ENCODE assay signal across 19 cellular contexts in the genomic region with DNA sequence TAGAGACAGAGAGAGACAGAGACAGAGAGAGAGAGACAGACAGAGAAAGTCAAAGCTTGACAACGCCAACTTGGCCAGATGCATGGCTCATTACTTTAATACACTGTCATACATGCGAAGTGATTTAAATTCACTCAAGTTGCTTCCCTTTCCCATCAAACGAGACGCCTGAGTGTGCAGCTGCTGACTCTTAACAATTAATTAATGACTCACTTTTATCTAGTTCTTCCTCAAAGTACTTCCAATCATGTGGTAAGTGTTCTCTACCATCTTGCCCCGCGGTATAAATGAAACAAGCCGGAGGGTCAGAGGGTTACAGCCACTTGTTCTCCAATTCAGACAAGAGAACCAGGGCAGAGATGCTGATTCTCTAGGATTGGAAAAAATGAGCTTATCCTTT.
A peak's percentile ranks its signal among the peaks of the same experiment; 100 is the strongest.
DNase-seq lines count a peak whose midpoint lies in the region; ATAC-seq and TF ChIP-seq lines count a peak whose summit lies in the region.
"Had no signal": no experiment of that assay in that cellular context is flagged by ENCODE, and none has a peak within 500 bp of the region (broad histone marks: within the 10 kb centered on the region; RNA-seq: fewer than 3 reads in every experiment).

No MANE protein-coding gene starts in this region.

- H3K27me3 ChIP-seq in RWPE2 (ENCODE audit: insufficient read depth, poor library complexity, severe bottlenecking), result no peaks in the 10 kb centered on the region
- H3K27me3 ChIP-seq: gastroesophageal sphincter, testis had no signal

- TF ChIP-seq CTCF in RWPE2 (IDR thresholded peaks at IDR 0.05; ENCODE audit: poor library complexity, severe bottlenecking), result no peak

- H3K27ac ChIP-seq in RWPE2 (ENCODE audit: poor library complexity, severe bottlenecking), result peak overlapping the region; percentile 49
- H3K27ac ChIP-seq: gastroesophageal sphincter, testis had no signal

- intact Hi-C loops in sciatic nerve (cut with DNase I), result no loop called here

- no peak for DNase-seq in stimulated activated naive CD8-positive, alpha-beta T cell treated with anti-CD3 and anti-CD28 coated beads, Interleukin-15, amount 100 ng/mL, for 72 hours
- no peak for DNase-seq in RWPE2 (ENCODE audit: low spot score)
- peak; percentile 38 for DNase-seq in kidney glomerular epithelial cell (lab: John Stamatoyannopoulos, UW)
- DNase-seq in sciatic nerve (ENCODE audit: low spot score), result no peak
- DNase-seq in NCI-H1694 treated with DMSO at 0.1 percent for 48 hours (lab: John Stamatoyannopoulos, UW), result no peak
- DNase-seq in NCI-H2029 treated with DMSO at 0.1 percent for 48 hours (lab: John Stamatoyannopoulos, UW), result no peak
- DNase-seq: activated CD4-positive, alpha-beta memory T cell treated with anti-CD3 and anti-CD28 coated beads, Interleukin-2, amount 10 ng/mL, durations not matched to agents 7 days and 5 days; GOT3; MM.1S; NCI-H2081; NCI-H526 treated with DMSO at 0.1 percent for 48 hours; PC-3; SK-N-SH; stimulated activated CD4-positive, alpha-beta T cell treated with anti-CD3 and anti-CD28 coated beads, Interleukin-4, amount 100 ng/mL, for 1 hour; testis had no signal

- H3K36me3 Mint-ChIP-seq in stimulated activated naive CD8-positive, alpha-beta T cell treated with anti-CD3 and anti-CD28 coated beads, Interleukin-15, Interleukin-2, amounts not matched to agents 100 ng/mL and 50 ng/mL, for 24 hours (ENCODE audit: low read depth), result peaks cover 56% of the 10 kb centered on the region

- ATAC-seq in stimulated activated naive CD8-positive, alpha-beta T cell treated with anti-CD3 and anti-CD28 coated beads, Interleukin-15, amount 100 ng/mL, for 72 hours, result no peak
- ATAC-seq in RWPE2 (ENCODE audit: low read depth) (no peak), sciatic nerve (no peak), GM19463 (IDR thresholded peaks at IDR 0.05; ENCODE audit: unreplicated experiment) (no peak)
- ATAC-seq: gastroesophageal sphincter, PC-3 had no signal

- no peaks in the 10 kb centered on the region for H3K27me3 Mint-ChIP-seq in stimulated activated naive CD8-positive, alpha-beta T cell treated with anti-CD3 and anti-CD28 coated beads, Interleukin-15, Interleukin-2, amounts not matched to agents 100 ng/mL and 50 ng/mL, for 24 hours
- H3K27me3 Mint-ChIP-seq in stimulated activated naive CD8-positive, alpha-beta T cell treated with anti-CD3 and anti-CD28 coated beads, Interleukin-15, amount 100 ng/mL, for 72 hours, result no peaks in the 10 kb centered on the region
- H3K27me3 Mint-ChIP-seq: activated CD4-positive, alpha-beta memory T cell treated with anti-CD3 and anti-CD28 coated beads, Interleukin-2, amount 10 ng/mL, durations not matched to agents 7 days and 5 days had no signal

- no peaks in the 10 kb centered on the region for H3K36me3 ChIP-seq in RWPE2 (ENCODE audit: low read depth)
- H3K36me3 ChIP-seq: gastroesophageal sphincter had no signal

- no peak overlapping the region for H3K4me3 Mint-ChIP-seq in stimulated activated naive CD8-positive, alpha-beta T cell treated with anti-CD3 and anti-CD28 coated beads, Interleukin-15, Interleukin-2, amounts not matched to agents 100 ng/mL and 50 ng/mL, for 24 hours
- H3K4me3 Mint-ChIP-seq in stimulated activated naive CD8-positive, alpha-beta T cell treated with anti-CD3 and anti-CD28 coated beads, Interleukin-15, amount 100 ng/mL, for 72 hours, result peak overlapping the region in 1 of 2 donors; percentile 36
- H3K4me3 Mint-ChIP-seq: activated CD4-positive, alpha-beta memory T cell treated with anti-CD3 and anti-CD28 coated beads, Interleukin-2, amount 10 ng/mL, durations not matched to agents 7 days and 5 days had no signal

- H3K9me3 Mint-ChIP-seq in stimulated activated naive CD8-positive, alpha-beta T cell treated with anti-CD3 and anti-CD28 coated beads, Interleukin-15, Interleukin-2, amounts not matched to agents 100 ng/mL and 50 ng/mL, for 24 hours, result peaks cover 6% of the 10 kb centered on the region
- H3K9me3 Mint-ChIP-seq in stimulated activated naive CD8-positive, alpha-beta T cell treated with anti-CD3 and anti-CD28 coated beads, Interleukin-15, amount 100 ng/mL, for 72 hours, result peaks cover 14 to 15% of the 10 kb centered on the region in 2 donors

- H3K27ac Mint-ChIP-seq in stimulated activated naive CD8-positive, alpha-beta T cell treated with anti-CD3 and anti-CD28 coated beads, Interleukin-15, Interleukin-2, amounts not matched to agents 100 ng/mL and 50 ng/mL, for 24 hours, result peak overlapping the region; percentile 84
- H3K27ac Mint-ChIP-seq in stimulated activated naive CD8-positive, alpha-beta T cell treated with anti-CD3 and anti-CD28 coated beads, Interleukin-15, amount 100 ng/mL, for 72 hours, result peak overlapping the region in 1 of 2 donors; percentile 1
- H3K27ac Mint-ChIP-seq: activated CD4-positive, alpha-beta memory T cell treated with anti-CD3 and anti-CD28 coated beads, Interleukin-2, amount 10 ng/mL, durations not matched to agents 7 days and 5 days had no signal

- no peaks in the 10 kb centered on the region for H3K9me3 ChIP-seq in RWPE2 (ENCODE audit: severe bottlenecking)
- H3K9me3 ChIP-seq: gastroesophageal sphincter, SK-N-SH, testis had no signal

- H3K4me1 Mint-ChIP-seq in stimulated activated naive CD8-positive, alpha-beta T cell treated with anti-CD3 and anti-CD28 coated beads, Interleukin-15, Interleukin-2, amounts not matched to agents 100 ng/mL and 50 ng/mL, for 24 hours (ENCODE audit: low read depth), result peaks cover 58% of the 10 kb centered on the region
- peaks cover 62% of the 10 kb centered on the region for H3K4me1 Mint-ChIP-seq in stimulated activated naive CD8-positive, alpha-beta T cell treated with anti-CD3 and anti-CD28 coated beads, Interleukin-15, amount 100 ng/mL, for 72 hours

- no peak overlapping the region for H3K4me3 ChIP-seq in RWPE2 (ENCODE audit: severe bottlenecking)
- H3K4me3 ChIP-seq: gastroesophageal sphincter, skin epidermis, testis had no signal

- H3K4me1 ChIP-seq in RWPE2 (ENCODE audit: insufficient read depth, poor library complexity, severe bottlenecking), result peaks cover 12% of the 10 kb centered on the region
